Comparison of ENCODE assay signal across 9 cellular contexts in genomic region chr19:39531834-39532232, GRCh38. TPM values are rescaled to one million over a fixed set of nuclear protein-coding genes. Genes with fewer than 3 reads are reported as not detected.
DNase-seq lines count a peak whose midpoint lies in the region; ATAC-seq and TF ChIP-seq lines count a peak whose summit lies in the region.
"Had no signal": no experiment of that assay in that cellular context is flagged by ENCODE, and none has a peak within 500 bp of the region (broad histone marks: within the 10 kb centered on the region; RNA-seq: fewer than 3 reads in every experiment).

No MANE protein-coding gene starts in this region.

- no peaks in the 10 kb centered on the region for H3K36me3 ChIP-seq in ascending aorta
- no peaks in the 10 kb centered on the region for H3K36me3 ChIP-seq in transverse colon

- DNase-seq in activated T-cell treated with anti-CD3 and anti-CD28 coated beads, Interleukin-2, amount 50 U/mL, for 4 hours = no peak
- no peak for DNase-seq in activated T-cell treated with anti-CD3 and anti-CD28 coated beads, Interleukin-2, amount 50 U/mL, for 1 hour
- DNase-seq in ascending aorta (ENCODE audit: low spot score in 2 of 2) (no peak), lower leg skin (ENCODE audit: low spot score in 2 of 2) (no peak), transverse colon (no peak), OCI-M1 (lab: John Stamatoyannopoulos, UW) (no peak)

- no peak for ATAC-seq in activated T-cell treated with anti-CD3 and anti-CD28 coated beads, Interleukin-2, amount 50 U/mL, for 4 hours
- ATAC-seq in HG02840 (IDR thresholded peaks at IDR 0.05; ENCODE audit: low FRiP score, unreplicated experiment) (no peak), GM19467 (IDR thresholded peaks at IDR 0.05; ENCODE audit: unreplicated experiment) (no peak)

- peaks cover 6 to 11% of the 10 kb centered on the region in 2 donors for H3K4me1 ChIP-seq in ascending aorta
- peaks cover 0 to 24% (median 4%) of the 10 kb centered on the region in 4 donors for H3K4me1 ChIP-seq in transverse colon

- no peaks in the 10 kb centered on the region for H3K9me3 Mint-ChIP-seq in activated T-cell treated with anti-CD3 and anti-CD28 coated beads, Interleukin-2, amount 50 U/mL, for 4 hours

- TF ChIP-seq EP300 in transverse colon (IDR thresholded peaks at IDR 0.05; ENCODE audit: low read depth) = no peak

- no peaks in the 10 kb centered on the region for H3K27me3 Mint-ChIP-seq in activated T-cell treated with anti-CD3 and anti-CD28 coated beads, Interleukin-2, amount 50 U/mL, for 4 hours (ENCODE audit: low read depth)

- H3K27me3 ChIP-seq in ascending aorta = no peaks in the 10 kb centered on the region
- H3K27me3 ChIP-seq in transverse colon = no peaks in the 10 kb centered on the region

- 43 to 46% methylated on average over 14 of the region's 14 CpGs for WGBS in lower leg skin, 2 donors
- 28 to 51% methylated on average over 12 to 14 of the region's 14 CpGs for WGBS in transverse colon (ENCODE audit: low coverage in 1 of 2), 2 donors

- peaks cover 15% of the 10 kb centered on the region for H3K4me1 Mint-ChIP-seq in activated T-cell treated with anti-CD3 and anti-CD28 coated beads, Interleukin-2, amount 50 U/mL, for 4 hours (ENCODE audit: low read depth)

- H3K9me3 ChIP-seq in ascending aorta = no peaks in the 10 kb centered on the region
- H3K9me3 ChIP-seq in transverse colon = no peaks in the 10 kb centered on the region

- peak overlapping the region; percentile 74 to 84 for H3K27ac ChIP-seq in ascending aorta
- H3K27ac ChIP-seq in transverse colon = peak overlapping the region; percentile 76 to 91 (median 84)

- H3K4me3 ChIP-seq in ascending aorta (peak overlapping the region; percentile 86 to 91), lower leg skin (ENCODE audit: low read depth, poor library complexity, severe bottlenecking) (peak overlapping the region; percentile 62), transverse colon (peak overlapping the region; percentile 48 to 75 (median 62))

- in situ Hi-C loops in transverse colon (cut with MboI; ENCODE audit: low pct_ligation_motif_present in 1 of 4, low pct_unique_long_range_greater_than_20kb in 1 of 4, low sequenced_read_pairs in 3 of 4) = loop anchor here (5.0 to 25.0 kb wide), 5 partner anchors 87 to 420 kb away; partner anchors contain the start of genes GMFG (in 2 of the 4), SAMD4B (in 2 of the 4), SUPT5H (in 2 of the 4) and RPS16 (in 1 of the 4)

- H3K36me3 Mint-ChIP-seq in activated T-cell treated with anti-CD3 and anti-CD28 coated beads, Interleukin-2, amount 50 U/mL, for 4 hours (ENCODE audit: insufficient read depth) = no peaks in the 10 kb centered on the region

- TF ChIP-seq CTCF in ascending aorta (IDR thresholded peaks at IDR 0.05) (no peak), lower leg skin (IDR thresholded peaks at IDR 0.05) (no peak), transverse colon (IDR thresholded peaks at IDR 0.05) (no peak)

- intact Hi-C loops in ascending aorta (cut with DNase I) = loop anchor here (1.0 to 10.0 kb wide), 8 partner anchors 52 to 463 kb away; partner anchors contain the start of genes FBL, MED29, PAF1 and SAMD4B
- intact Hi-C loops in lower leg skin (cut with DNase I; ENCODE audit: low total_unique reads) = loop anchor here (10.0 kb wide), 1 partner anchor 87 kb away; the partner anchor contains the start of gene SUPT5H
- intact Hi-C loops in transverse colon (cut with DNase I; ENCODE audit: low total_unique reads) = loop anchor here (10.0 kb wide), 2 partner anchors 57 to 187 kb away; partner anchors contain the start of gene SAMD4B

- TF ChIP-seq POLR2A in lower leg skin (IDR thresholded peaks at IDR 0.05) (no peak), transverse colon (IDR thresholded peaks at IDR 0.05) (no peak)

- H3K4me3 Mint-ChIP-seq in activated T-cell treated with anti-CD3 and anti-CD28 coated beads, Interleukin-2, amount 50 U/mL, for 4 hours = peak overlapping the region; percentile 88

RNA-seq across cellular contexts. Expression of gene EID2B, which starts 0.8 kb away (rescaled TPM):
- total RNA-seq in activated T-cell treated with anti-CD3 and anti-CD28 coated beads, Interleukin-2, amount 50 U/mL, for 4 hours = 1 to 10 TPM; 2.2 to 2.6 (median 2.4) TPM
- not detected for total RNA-seq in ascending aorta
- 1 to 10 TPM in 2 of 4 donors, under 1 TPM in 2; 0.56 to 1.5 (median 1.0) TPM for total RNA-seq in lower leg skin
- total RNA-seq in transverse colon = 1 to 10 TPM in 3 of 4 donors, under 1 TPM in 1; 1.00 to 1.5 (median 1.3) TPM

RNA-seq across cellular contexts. Expression of gene EID2, which starts 8.1 kb away (rescaled TPM):
- total RNA-seq in activated T-cell treated with anti-CD3 and anti-CD28 coated beads, Interleukin-2, amount 50 U/mL, for 4 hours = 10 to 100 TPM; 14.9 to 16.5 (median 16.1) TPM
- 11.8 TPM for total RNA-seq in ascending aorta
- total RNA-seq in lower leg skin = 10 to 100 TPM; 12.4 to 19.0 (median 14.3) TPM
- total RNA-seq in transverse colon = 1 to 10 TPM; 7.5 to 10.0 (median 8.1) TPM

RNA-seq across cellular contexts. Expression of gene SELENOV, which starts 16.9 kb away (rescaled TPM):
- total RNA-seq in activated T-cell treated with anti-CD3 and anti-CD28 coated beads, Interleukin-2, amount 50 U/mL, for 4 hours = not detected
- total RNA-seq in ascending aorta (not detected), lower leg skin (not detected), transverse colon (not detected)
- total RNA-seq: mucosa of gallbladder had no signal

RNA-seq across cellular contexts. Expression of gene DLL3, which starts 33.1 kb away (rescaled TPM):
- total RNA-seq in activated T-cell treated with anti-CD3 and anti-CD28 coated beads, Interleukin-2, amount 50 U/mL, for 4 hours = 1 to 10 TPM; 1.7 to 3.3 (median 1.7) TPM
- not detected for total RNA-seq in ascending aorta
- under 1 TPM in 1 of 4 donors, not detected in 3; 0.10 TPM for total RNA-seq in lower leg skin
- total RNA-seq in transverse colon = not detected
- total RNA-seq: mucosa of gallbladder had no signal

RNA-seq across cellular contexts. Expression of gene TIMM50, which starts 51.2 kb away (rescaled TPM):
- total RNA-seq in activated T-cell treated with anti-CD3 and anti-CD28 coated beads, Interleukin-2, amount 50 U/mL, for 4 hours = 100 to 1,000 TPM; 192 to 211 (median 195) TPM
- total RNA-seq in ascending aorta (92.0 TPM), lower leg skin (10 to 100 TPM; 35.0 to 41.9 (median 37.1) TPM), transverse colon (10 to 100 TPM; 21.7 to 54.0 (median 33.5) TPM)
